8 cellular contexts compared by ENCODE assay signal in the genomic region with DNA sequence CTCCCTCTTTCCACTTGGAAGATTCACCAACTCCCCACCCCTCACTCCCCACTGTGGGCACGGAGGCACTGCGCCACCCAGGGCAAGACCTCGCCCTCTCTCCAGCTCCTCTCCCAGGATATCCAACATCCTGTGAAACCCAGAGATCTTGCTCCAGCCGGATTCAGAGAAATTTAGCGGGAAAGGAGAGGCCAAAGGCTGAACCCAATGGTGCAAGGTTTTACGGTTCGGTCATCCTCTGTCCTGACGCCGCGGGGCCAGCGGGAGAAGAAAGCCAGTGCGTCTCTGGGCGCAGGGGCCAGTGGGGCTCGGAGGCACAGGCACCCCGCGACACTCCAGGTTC. TPM values are rescaled to one million over a fixed set of nuclear protein-coding genes. Genes with fewer than 3 reads are reported as not detected.
DNase-seq lines count a peak whose midpoint lies in the region; ATAC-seq lines count a peak whose summit lies in the region.

No MANE protein-coding gene starts in this region.

- H3K9me3 Mint-ChIP-seq in activated CD8-positive, alpha-beta T cell treated with anti-CD3 and anti-CD28 coated beads, Interleukin-2, amount 10 ng/mL, durations not matched to agents 7 days and 5 days (ENCODE audit: insufficient read depth), result no peaks in the 10 kb centered on the region
- H3K9me3 Mint-ChIP-seq in stimulated activated naive B cell treated with anti-CD40 and anti-IgM and Interleukin-4, amounts not matched to agents 10 μg/mL and 1 μg/mL and 100 μg/mL, for 72 hours, result no peaks in the 10 kb centered on the region

- H3K4me3 Mint-ChIP-seq in activated CD8-positive, alpha-beta T cell treated with anti-CD3 and anti-CD28 coated beads, Interleukin-2, amount 10 ng/mL, durations not matched to agents 7 days and 5 days, result peak overlapping the region; percentile 88
- H3K4me3 Mint-ChIP-seq in stimulated activated naive B cell treated with anti-CD40 and anti-IgM and Interleukin-4, amounts not matched to agents 10 μg/mL and 1 μg/mL and 100 μg/mL, for 72 hours, result peak overlapping the region; percentile 87 to 98

- H3K4me1 Mint-ChIP-seq in activated CD8-positive, alpha-beta T cell treated with anti-CD3 and anti-CD28 coated beads, Interleukin-2, amount 10 ng/mL, durations not matched to agents 7 days and 5 days (ENCODE audit: low read depth), result peaks cover 43% of the 10 kb centered on the region
- H3K4me1 Mint-ChIP-seq in stimulated activated naive B cell treated with anti-CD40 and anti-IgM and Interleukin-4, amounts not matched to agents 10 μg/mL and 1 μg/mL and 100 μg/mL, for 72 hours, result peaks cover 38 to 39% of the 10 kb centered on the region in 2 donors

- no peaks in the 10 kb centered on the region for H3K27me3 Mint-ChIP-seq in activated CD8-positive, alpha-beta T cell treated with anti-CD3 and anti-CD28 coated beads, Interleukin-2, amount 10 ng/mL, durations not matched to agents 7 days and 5 days (ENCODE audit: low read depth)
- no peaks in the 10 kb centered on the region for H3K27me3 Mint-ChIP-seq in stimulated activated naive B cell treated with anti-CD40 and anti-IgM and Interleukin-4, amounts not matched to agents 10 μg/mL and 1 μg/mL and 100 μg/mL, for 72 hours

- H3K27ac Mint-ChIP-seq in activated CD8-positive, alpha-beta T cell treated with anti-CD3 and anti-CD28 coated beads, Interleukin-2, amount 10 ng/mL, durations not matched to agents 7 days and 5 days, result peak overlapping the region; percentile 92
- H3K27ac Mint-ChIP-seq in stimulated activated naive B cell treated with anti-CD40 and anti-IgM and Interleukin-4, amounts not matched to agents 10 μg/mL and 1 μg/mL and 100 μg/mL, for 72 hours, result peak overlapping the region; percentile 96

- H3K36me3 Mint-ChIP-seq in activated CD8-positive, alpha-beta T cell treated with anti-CD3 and anti-CD28 coated beads, Interleukin-2, amount 10 ng/mL, durations not matched to agents 7 days and 5 days (ENCODE audit: low read depth), result peaks cover 34% of the 10 kb centered on the region
- peaks cover 3 to 7% of the 10 kb centered on the region in 2 donors for H3K36me3 Mint-ChIP-seq in stimulated activated naive B cell treated with anti-CD40 and anti-IgM and Interleukin-4, amounts not matched to agents 10 μg/mL and 1 μg/mL and 100 μg/mL, for 72 hours

- H3K4me3 ChIP-seq in iPS-11a (ENCODE audit: low read depth, low read length), result peak overlapping the region; percentile 67

- DNase-seq in DMS 273 (lab: John Stamatoyannopoulos, UW; ENCODE audit: unreplicated experiment), result peak; percentile 22
- no peak for DNase-seq in DMS 273 treated with DMSO at 0.1 percent for 48 hours (lab: John Stamatoyannopoulos, UW)
- no peak for DNase-seq in activated CD8-positive, alpha-beta T cell treated with anti-CD3 and anti-CD28 coated beads, Interleukin-2, amount 10 ng/mL, durations not matched to agents 7 days and 5 days
- DNase-seq in stimulated activated naive B cell treated with anti-CD40 and anti-IgM and Interleukin-4, amounts not matched to agents 10 μg/mL and 1 μg/mL and 100 μg/mL, for 72 hours, result no peak
- no peak for DNase-seq in iPS-NIHi7 (ENCODE audit: extremely low spot score)
- no peak for DNase-seq in CD1c-positive myeloid dendritic cell (ENCODE audit: extremely low spot score)

- CTCF ChIA-PET in activated CD8-positive, alpha-beta T cell treated with anti-CD3 and anti-CD28 coated beads, Interleukin-2, amount 10 ng/mL, durations not matched to agents 7 days and 5 days (lab: Charles Lee), result interaction anchor here (0.6 to 9.6 kb wide), 16 partner anchors 10 to 212 kb away, joined by 3 to 218 read pairs (median 6); no protein-coding TSS in a partner anchor

- ATAC-seq in activated CD8-positive, alpha-beta T cell treated with anti-CD3 and anti-CD28 coated beads, Interleukin-2, amount 10 ng/mL, durations not matched to agents 7 days and 5 days, result no peak
- no peak for ATAC-seq in stimulated activated naive B cell treated with anti-CD40 and anti-IgM and Interleukin-4, amounts not matched to agents 10 μg/mL and 1 μg/mL and 100 μg/mL, for 72 hours (replicated peaks)
- ATAC-seq in GM21737 (IDR thresholded peaks at IDR 0.05; ENCODE audit: unreplicated experiment), result no peak

- POLR2A ChIA-PET in activated CD8-positive, alpha-beta T cell treated with anti-CD3 and anti-CD28 coated beads, Interleukin-2, amount 10 ng/mL, durations not matched to agents 7 days and 5 days (lab: Charles Lee), result interaction anchor here (0.6 to 5.0 kb wide), 25 partner anchors 9 to 223 kb away, joined by 3 to 47 read pairs (median 5); a partner anchor contains a TSS

RNA-seq across cellular contexts. Expression of a gene that starts 0.4 kb away (rescaled TPM):
- total RNA-seq in activated CD8-positive, alpha-beta T cell treated with anti-CD3 and anti-CD28 coated beads, Interleukin-2, amount 10 ng/mL, durations not matched to agents 7 days and 5 days, result 100 to 1,000 TPM; 398 to 399 TPM
